19 cellular contexts compared by ENCODE assay signal in genomic region chr12:127620956-127621355, GRCh38.
A peak's percentile ranks its signal among the peaks of the same experiment; 100 is the strongest.
DNase-seq lines count a peak whose midpoint lies in the region; ATAC-seq and TF ChIP-seq lines count a peak whose summit lies in the region.
"Had no signal": no experiment of that assay in that cellular context is flagged by ENCODE, and none has a peak within 500 bp of the region (broad histone marks: within the 10 kb centered on the region; RNA-seq: fewer than 3 reads in every experiment).

No MANE protein-coding gene starts in this region.

- H3K9me3 Mint-ChIP-seq in natural killer cell treated with Interleukin-12 subunit alpha and Interleukin-12 subunit beta and Interleukin-15 and Interleukin-18, amount 100 ng/mL, for 72 hours, result no peaks in the 10 kb centered on the region
- H3K9me3 Mint-ChIP-seq in progenitor cell of endocrine pancreas (ENCODE audit: low read depth), result peaks cover 3% of the 10 kb centered on the region
- H3K9me3 Mint-ChIP-seq: neural crest cell had no signal

- no peak for ATAC-seq in aorta (ENCODE audit: low FRiP score)
- no peak for ATAC-seq in natural killer cell treated with Interleukin-12 subunit alpha and Interleukin-12 subunit beta and Interleukin-15 and Interleukin-18, amount 100 ng/mL, for 72 hours
- ATAC-seq: activated T-cell treated with anti-CD3 and anti-CD28 coated beads, Interleukin-2, amount 50 U/mL, for 72 hours; Right ventricle myocardium inferior had no signal

- H3K27me3 ChIP-seq in ectodermal cell (ENCODE audit: control insufficient read depth, insufficient read depth, low read length, poor library complexity, severe bottlenecking) (no peaks in the 10 kb centered on the region), aorta (ENCODE audit: control insufficient read depth in 1 of 2, insufficient read depth in 2 of 2, low read length in 1 of 2) (no peaks in the 10 kb centered on the region)

- H3K36me3 ChIP-seq in ectodermal cell (ENCODE audit: control insufficient read depth, insufficient read depth, low read length) (no peaks in the 10 kb centered on the region), aorta (ENCODE audit: control insufficient read depth in 1 of 2, insufficient read depth in 2 of 2, low read length in 1 of 2) (no peaks in the 10 kb centered on the region)

- H3K4me3 ChIP-seq in ectodermal cell (ENCODE audit: insufficient read depth, low read depth, low read length), result no peak overlapping the region
- H3K4me3 ChIP-seq in aorta (ENCODE audit: low read length in 2 of 2), result no peak overlapping the region

- H3K9me3 ChIP-seq in ectodermal cell (ENCODE audit: control insufficient read depth, low read length) (no peaks in the 10 kb centered on the region), aorta (ENCODE audit: control insufficient read depth, low read length) (no peaks in the 10 kb centered on the region)

- intact Hi-C loops in aorta (cut with DNase I), result loop anchor here in 1 of 2 donors (2.0 kb wide), 1 partner anchor 32 kb away; no protein-coding TSS in a partner anchor

- H3K27ac ChIP-seq in ectodermal cell (ENCODE audit: insufficient read depth, low read depth, low read length, poor library complexity, severe bottlenecking), result peak overlapping the region; percentile 30
- peak overlapping the region; percentile 42 to 90 for H3K27ac ChIP-seq in aorta (ENCODE audit: low read depth in 1 of 2, low read length in 2 of 2)

- TF ChIP-seq CTCF in progenitor cell of endocrine pancreas (IDR thresholded peaks at IDR 0.05; ENCODE audit: unreplicated experiment), result no peak

- peaks cover 0 to 7% of the 10 kb centered on the region in 2 donors for H3K27me3 Mint-ChIP-seq in natural killer cell treated with Interleukin-12 subunit alpha and Interleukin-12 subunit beta and Interleukin-15 and Interleukin-18, amount 100 ng/mL, for 72 hours
- H3K27me3 Mint-ChIP-seq in progenitor cell of endocrine pancreas, result peaks cover 6% of the 10 kb centered on the region
- H3K27me3 Mint-ChIP-seq: activated naive CD4-positive, alpha-beta T cell treated with anti-CD3 and anti-CD28 coated beads, Interleukin-2, amount 50 U/mL, for 24 hours; stimulated activated naive CD8-positive, alpha-beta T cell treated with anti-CD3 and anti-CD28 coated beads, Interleukin-15, amount 100 ng/mL, for 72 hours had no signal

- H3K27ac Mint-ChIP-seq in natural killer cell treated with Interleukin-12 subunit alpha and Interleukin-12 subunit beta and Interleukin-15 and Interleukin-18, amount 100 ng/mL, for 72 hours, result no peak overlapping the region
- H3K27ac Mint-ChIP-seq in progenitor cell of endocrine pancreas, result no peak overlapping the region
- H3K27ac Mint-ChIP-seq: activated naive CD4-positive, alpha-beta T cell treated with anti-CD3 and anti-CD28 coated beads, Interleukin-2, amount 50 U/mL, for 24 hours; activated T-cell treated with anti-CD3 and anti-CD28 coated beads, Interleukin-2, amount 50 U/mL, for 72 hours; stimulated activated naive CD8-positive, alpha-beta T cell treated with anti-CD3 and anti-CD28 coated beads, Interleukin-15, amount 100 ng/mL, for 72 hours had no signal

- H3K4me3 Mint-ChIP-seq in natural killer cell treated with Interleukin-12 subunit alpha and Interleukin-12 subunit beta and Interleukin-15 and Interleukin-18, amount 100 ng/mL, for 72 hours, result no peak overlapping the region
- H3K4me3 Mint-ChIP-seq in progenitor cell of endocrine pancreas (ENCODE audit: low read depth), result no peak overlapping the region
- H3K4me3 Mint-ChIP-seq: activated naive CD4-positive, alpha-beta T cell treated with anti-CD3 and anti-CD28 coated beads, Interleukin-2, amount 50 U/mL, for 24 hours; activated T-cell treated with anti-CD3 and anti-CD28 coated beads, Interleukin-2, amount 50 U/mL, for 72 hours; neural crest cell; stimulated activated naive CD8-positive, alpha-beta T cell treated with anti-CD3 and anti-CD28 coated beads, Interleukin-15, amount 100 ng/mL, for 72 hours had no signal

- peaks cover 11% of the 10 kb centered on the region for H3K4me1 ChIP-seq in ectodermal cell (ENCODE audit: control insufficient read depth, insufficient read depth, low read length)
- peaks cover 2 to 3% of the 10 kb centered on the region in 2 donors for H3K4me1 ChIP-seq in aorta (ENCODE audit: control insufficient read depth in 1 of 2, insufficient read depth in 2 of 2, low read length in 2 of 2)

- no peaks in the 10 kb centered on the region for H3K4me1 Mint-ChIP-seq in natural killer cell treated with Interleukin-12 subunit alpha and Interleukin-12 subunit beta and Interleukin-15 and Interleukin-18, amount 100 ng/mL, for 72 hours (ENCODE audit: low read depth in 2 of 2)
- peaks cover 7% of the 10 kb centered on the region for H3K4me1 Mint-ChIP-seq in progenitor cell of endocrine pancreas (ENCODE audit: low read depth)
- H3K4me1 Mint-ChIP-seq: activated naive CD4-positive, alpha-beta T cell treated with anti-CD3 and anti-CD28 coated beads, Interleukin-2, amount 50 U/mL, for 24 hours; neural crest cell; stimulated activated naive CD8-positive, alpha-beta T cell treated with anti-CD3 and anti-CD28 coated beads, Interleukin-15, amount 100 ng/mL, for 72 hours had no signal

- peak; percentile 2 to 72 (median 38) for DNase-seq in NCI-H1417 (lab: John Stamatoyannopoulos, UW)
- DNase-seq in NCI-H1417 treated with DMSO at 0.1 percent for 48 hours (lab: John Stamatoyannopoulos, UW), result no peak
- peak; percentile 31 for DNase-seq in NCI-H446 treated with DMSO at 0.1 percent for 48 hours (lab: John Stamatoyannopoulos, UW)
- no peak for DNase-seq in aorta
- no peak for DNase-seq in stimulated activated CD4-positive, alpha-beta T cell treated with anti-CD3 and anti-CD28 coated beads, Interleukin-2, amount 100 ng/mL, for 48 hours
- no peak for DNase-seq in natural killer cell treated with Interleukin-12 subunit alpha and Interleukin-12 subunit beta and Interleukin-15 and Interleukin-18, amount 100 ng/mL, for 72 hours (ENCODE audit: low spot score)
- DNase-seq in progenitor cell of endocrine pancreas (ENCODE audit: low spot score, unreplicated experiment), result no peak
- DNase-seq: activated T-cell treated with anti-CD3 and anti-CD28 coated beads, Interleukin-2, amount 50 U/mL, for 72 hours; effector memory CD4-positive, alpha-beta T cell; NCI-H187; OCI-M1; small intestine; stimulated activated CD4-positive, alpha-beta T cell treated with anti-CD3 and anti-CD28 coated beads, Interleukin-4, amount 100 ng/mL, for 24 hours; stimulated activated naive CD8-positive, alpha-beta T cell treated with anti-CD3 and anti-CD28 coated beads, Interleukin-15, amount 100 ng/mL, for 72 hours; SW 1271 had no signal

- 35 to 71% methylated on average over 1 to 2 of the region's 2 CpGs for WGBS in ectodermal cell, 2 experiments
- WGBS in aorta, 2 donors, result 19 to 30% methylated on average over 2 of the region's 2 CpGs

- H3K36me3 Mint-ChIP-seq in natural killer cell treated with Interleukin-12 subunit alpha and Interleukin-12 subunit beta and Interleukin-15 and Interleukin-18, amount 100 ng/mL, for 72 hours, result no peaks in the 10 kb centered on the region
- no peaks in the 10 kb centered on the region for H3K36me3 Mint-ChIP-seq in progenitor cell of endocrine pancreas (ENCODE audit: insufficient read depth)
- H3K36me3 Mint-ChIP-seq: activated naive CD4-positive, alpha-beta T cell treated with anti-CD3 and anti-CD28 coated beads, Interleukin-2, amount 50 U/mL, for 24 hours had no signal

Comparison
In these comparisons a context has a peak if more than half of its experiments do, and no peak if none do; other contexts are left out.
1. DNase-seq: peak in NCI-H1417 (3 of 3) and NCI-H446 treated with DMSO at 0.1 percent for 48 hours (single experiment); none in NCI-H1417 treated with DMSO at 0.1 percent for 48 hours (single experiment), aorta (0 of 2), stimulated activated CD4-positive, alpha-beta T cell treated with anti-CD3 and anti-CD28 coated beads, Interleukin-2, amount 100 ng/mL, for 48 hours (0 of 2), natural killer cell treated with Interleukin-12 subunit alpha and Interleukin-12 subunit beta and Interleukin-15 and Interleukin-18, amount 100 ng/mL, for 72 hours (single experiment) and progenitor cell of endocrine pancreas (single experiment).